In genomic region chr17:44557653-44558285, GRCh38 we compare ENCODE assay signal across 8 cellular contexts. TPM values are rescaled to one million over a fixed set of nuclear protein-coding genes. Genes with fewer than 3 reads are reported as not detected.
A peak's percentile ranks its signal among the peaks of the same experiment; 100 is the strongest.
DNase-seq lines count a peak whose midpoint lies in the region; ATAC-seq, FAIRE-seq and TF ChIP-seq lines count a peak whose summit lies in the region.

No MANE protein-coding gene starts in this region.

- TF ChIP-seq CTCF in CD4-positive, alpha-beta T cell (IDR thresholded peaks at IDR 0.05) = no peak
- no peak for TF ChIP-seq CTCF in WERI-Rb-1 (IDR thresholded peaks at IDR 0.05; ENCODE audit: low read depth, low read length)
- no peak for TF ChIP-seq CTCF in mucosa of descending colon (IDR thresholded peaks at IDR 0.05)

- H3K27me3 ChIP-seq in CD4-positive, alpha-beta T cell (ENCODE audit: control insufficient read depth, insufficient read depth, low read length) = peaks cover 69% of the 10 kb centered on the region
- H3K27me3 ChIP-seq in WERI-Rb-1 (ENCODE audit: insufficient read depth, low read depth, severe bottlenecking) = no peaks in the 10 kb centered on the region
- H3K27me3 ChIP-seq in effector memory CD4-positive, alpha-beta T cell (replicated peaks; ENCODE audit: control insufficient read depth, insufficient read depth, low read length, poor library complexity, severe bottlenecking) = peaks cover 37% of the 10 kb centered on the region

- H3K4me3 Mint-ChIP-seq in CD4-positive, alpha-beta T cell = peak overlapping the region; percentile 89

- peaks cover 18% of the 10 kb centered on the region for H3K4me1 ChIP-seq in effector memory CD4-positive, alpha-beta T cell (ENCODE audit: control insufficient read depth, insufficient read depth, low read length, poor library complexity, severe bottlenecking)
- peaks cover 8% of the 10 kb centered on the region for H3K4me1 ChIP-seq in mucosa of descending colon (ENCODE audit: low read depth)

- peak in 3 of 10 experiments; percentile 7 to 44 (median 11) for DNase-seq in CD4-positive, alpha-beta T cell
- DNase-seq in WERI-Rb-1 (peak; percentile 45), mucosa of descending colon (peak; percentile 35 to 56 (median 42)), urothelium cell line (ENCODE audit: low spot score) (no peak)
- DNase-seq in effector memory CD4-positive, alpha-beta T cell = no peak

- CTCF ChIA-PET in CD4-positive, alpha-beta T cell (lab: Charles Lee) = no interaction called here

- intact Hi-C loops in CD4-positive, alpha-beta T cell (cut with DNase I, micrococcal nuclease) = no loop called here
- intact Hi-C loops in mucosa of descending colon (cut with DNase I, micrococcal nuclease) = no loop called here

- H3K9me3 ChIP-seq in CD4-positive, alpha-beta T cell (ENCODE audit: control insufficient read depth, low read length) = no peaks in the 10 kb centered on the region
- no peaks in the 10 kb centered on the region for H3K9me3 ChIP-seq in WERI-Rb-1 (ENCODE audit: severe bottlenecking)
- no peaks in the 10 kb centered on the region for H3K9me3 ChIP-seq in effector memory CD4-positive, alpha-beta T cell (ENCODE audit: control insufficient read depth, low read length)
- no peaks in the 10 kb centered on the region for H3K9me3 ChIP-seq in mucosa of descending colon

- no peak overlapping the region for H3K27ac Mint-ChIP-seq in CD4-positive, alpha-beta T cell

- POLR2A ChIA-PET in CD4-positive, alpha-beta T cell (lab: Charles Lee) = no interaction called here

- peak; percentile 68 for ATAC-seq in CD4-positive, alpha-beta T cell (ENCODE audit: poor library complexity)
- peak; percentile 31 for ATAC-seq in HG02759 (IDR thresholded peaks at IDR 0.05; ENCODE audit: unreplicated experiment)
- peak; percentile 47 for ATAC-seq in mucosa of descending colon
- ATAC-seq in HG02642 (IDR thresholded peaks at IDR 0.05; ENCODE audit: poor library complexity, unreplicated experiment) = no peak
- no peak for ATAC-seq in GM21619 (IDR thresholded peaks at IDR 0.05; ENCODE audit: unreplicated experiment)

- H3K36me3 ChIP-seq in WERI-Rb-1 = peaks cover 3% of the 10 kb centered on the region; the same call in 1 of the 2 replicates
- no peaks in the 10 kb centered on the region for H3K36me3 ChIP-seq in effector memory CD4-positive, alpha-beta T cell (ENCODE audit: control insufficient read depth, insufficient read depth, low read length)
- no peaks in the 10 kb centered on the region for H3K36me3 ChIP-seq in mucosa of descending colon (ENCODE audit: low read depth)

- no peak overlapping the region for H3K27ac ChIP-seq in CD4-positive, alpha-beta T cell (ENCODE audit: low read depth, low read length)
- no peak overlapping the region for H3K27ac ChIP-seq in WERI-Rb-1
- H3K27ac ChIP-seq in effector memory CD4-positive, alpha-beta T cell (ENCODE audit: insufficient read depth, low read length, poor library complexity, severe bottlenecking) = no peak overlapping the region

- H3K4me3 ChIP-seq in WERI-Rb-1 (ENCODE audit: low read depth, low read length) (peak overlapping the region; percentile 72), mucosa of descending colon (no peak overlapping the region)
- H3K4me3 ChIP-seq in effector memory CD4-positive, alpha-beta T cell (ENCODE audit: insufficient read depth, low read depth, low read length, poor library complexity, severe bottlenecking) = peak overlapping the region; percentile 42

- no peaks in the 10 kb centered on the region for H3K9me3 Mint-ChIP-seq in CD4-positive, alpha-beta T cell

- peaks cover 18% of the 10 kb centered on the region for H3K4me1 Mint-ChIP-seq in CD4-positive, alpha-beta T cell (ENCODE audit: low read depth)

- FAIRE-seq in urothelium cell line (lab: Jason Lieb, UNC) = peak; percentile 9

- H3K27me3 Mint-ChIP-seq in CD4-positive, alpha-beta T cell = peaks cover 87% of the 10 kb centered on the region

- H3K36me3 Mint-ChIP-seq in CD4-positive, alpha-beta T cell (ENCODE audit: low read depth) = no peaks in the 10 kb centered on the region

RNA-seq across cellular contexts. Expression of gene FZD2, which starts 0.5 kb away (rescaled TPM):
- total RNA-seq in CD4-positive, alpha-beta T cell = not detected
- total RNA-seq in mucosa of descending colon = 1 to 10 TPM in 2 of 3 donors, under 1 TPM in 1; 0.58 to 3.0 (median 1.5) TPM

RNA-seq across cellular contexts. Expression of gene GPATCH8, which starts 54.6 kb away (rescaled TPM):
- total RNA-seq in CD4-positive, alpha-beta T cell = 10 to 100 TPM; 76.0 to 76.9 TPM
- 10 to 100 TPM; 34.8 to 48.4 (median 36.3) TPM for total RNA-seq in mucosa of descending colon

Comparison
In these comparisons a context has a peak if more than half of its experiments do, and no peak if none do; other contexts are left out.
1. ATAC-seq: peak in CD4-positive, alpha-beta T cell (single experiment), HG02759 (single experiment) and mucosa of descending colon (single experiment); none in HG02642 (single experiment) and GM21619 (single experiment).
2. DNase-seq: peak in WERI-Rb-1 (single experiment) and mucosa of descending colon (3 of 3); none in effector memory CD4-positive, alpha-beta T cell (0 of 3) and urothelium cell line (single experiment).